Comparison of ENCODE assay signal across 9 cellular contexts in genomic region chr4:8315343-8316250, GRCh38. TPM values are rescaled to one million over a fixed set of nuclear protein-coding genes. Genes with fewer than 3 reads are reported as not detected.
DNase-seq lines count a peak whose midpoint lies in the region; ATAC-seq, FAIRE-seq and TF ChIP-seq lines count a peak whose summit lies in the region.
"Had no signal": no experiment of that assay in that cellular context is flagged by ENCODE, and none has a peak within 500 bp of the region (broad histone marks: within the 10 kb centered on the region; RNA-seq: fewer than 3 reads in every experiment).

No MANE protein-coding gene starts in this region.

- H3K4me2 ChIP-seq in DOHH2 (ENCODE audit: low read length) (peak overlapping the region; percentile 64), HepG2 (ENCODE audit: low read depth, low read length) (peak overlapping the region; percentile 57)

- TF ChIP-seq EP300 in HepG2 (IDR thresholded peaks at IDR 0.05; ENCODE audit: low read depth in 2 of 2, low read length in 2 of 2) (no peak), HepG2 (CRISPR knock-in tag; IDR thresholded peaks at IDR 0.05; ENCODE audit: borderline replicate concordance) (no peak)

- H3K36me3 ChIP-seq in DOHH2 (ENCODE audit: control insufficient read depth, low read length): no peaks in the 10 kb centered on the region
- H3K36me3 ChIP-seq in bronchial epithelial cell (ENCODE audit: control insufficient read depth, insufficient read depth, low read length): no peaks in the 10 kb centered on the region
- H3K36me3 ChIP-seq in HepG2 (replicated peaks in 1 of 2; ENCODE audit: control insufficient read depth in 1 of 2, insufficient read depth in 2 of 2, low read length in 2 of 2): no peaks in the 10 kb centered on the region

- no peak overlapping the region for H3K4me3 Mint-ChIP-seq in T-helper 17 cell
- H3K4me3 Mint-ChIP-seq: stimulated activated naive CD8-positive, alpha-beta T cell treated with anti-CD3 and anti-CD28 coated beads, Interleukin-15, Interleukin-2, amounts not matched to agents 100 ng/mL and 50 ng/mL, for 24 hours had no signal

- H3K27me3 Mint-ChIP-seq in T-helper 17 cell: peaks cover 20% of the 10 kb centered on the region

- H3K9ac ChIP-seq in HepG2 (ENCODE audit: insufficient read depth, low read depth, low read length): no peak overlapping the region

- H3K4me1 ChIP-seq in DOHH2 (ENCODE audit: control insufficient read depth, low read length) (peaks cover 38% of the 10 kb centered on the region), HepG2 (ENCODE audit: insufficient read depth, low read length) (peaks cover 17% of the 10 kb centered on the region)

- WGBS in HepG2 (ENCODE audit: low lambda C conversion rate): 0% methylated on average over 8 of the region's 21 CpGs

- H3K79me2 ChIP-seq in DOHH2 (ENCODE audit: control insufficient read depth, low read length) (no peaks in the 10 kb centered on the region), HepG2 (ENCODE audit: insufficient read depth, low read length) (no peaks in the 10 kb centered on the region)

- H3K4me3 ChIP-seq in DOHH2 (ENCODE audit: low read length): peak overlapping the region; percentile 7
- H3K4me3 ChIP-seq in bronchial epithelial cell (ENCODE audit: low read depth, low read length): no peak overlapping the region
- peak overlapping the region in 1 of 3 experiments; percentile 14; a peak in 1 of 6 replicates for H3K4me3 ChIP-seq in HepG2 (replicated peaks in 1 of 3; ENCODE audit: insufficient read depth in 1 of 3, low read depth in 2 of 3, low read length in 3 of 3)

- CTCF ChIA-PET in HepG2 (lab: Yijun Ruan, JAX; ENCODE audit: low intra/inter-chr PET ratio, low total read pairs): no interaction called here

- H3K27ac Mint-ChIP-seq in T-helper 17 cell: no peak overlapping the region
- H3K27ac Mint-ChIP-seq: stimulated activated naive CD8-positive, alpha-beta T cell treated with anti-CD3 and anti-CD28 coated beads, Interleukin-15, Interleukin-2, amounts not matched to agents 100 ng/mL and 50 ng/mL, for 24 hours had no signal

- H3K9me2 ChIP-seq in DOHH2 (replicated peaks; ENCODE audit: control insufficient read depth, low read length): no peaks in the 10 kb centered on the region

- H3F3A ChIP-seq in DOHH2 (ENCODE audit: control insufficient read depth, insufficient read depth): 0 out of 2 replicates have a peak, but pooled peaks cover 2% of the 10 kb centered on the region

- H3K9me3 ChIP-seq in DOHH2 (ENCODE audit: control insufficient read depth, insufficient read depth, low read length) (no peaks in the 10 kb centered on the region), HepG2 (ENCODE audit: low read length) (no peaks in the 10 kb centered on the region), T-helper 17 cell (ENCODE audit: control insufficient read depth, low read length, poor library complexity, severe bottlenecking) (no peaks in the 10 kb centered on the region)

- H3K27ac ChIP-seq in DOHH2 (ENCODE audit: low read depth, low read length) (no peak overlapping the region), HepG2 (ENCODE audit: extremely low read length, insufficient read depth, low read length) (no peak overlapping the region)

- BruUV-seq in HepG2 (replicated peaks; lab: Mats Ljungman, UMichigan): no TSS peak

- no peak overlapping the region for H2AFZ ChIP-seq in HepG2 (ENCODE audit: low read length)

- in situ Hi-C loops in HepG2 (cut with HindIII; ENCODE audit: extremely low pct_ligation_motif_present, low pct_unique_long_range_greater_than_20kb): no loop called here

- intact Hi-C loops in HepG2 (cut with micrococcal nuclease; ENCODE audit: unreplicated experiment): no loop called here

- TF ChIP-seq POLR2A in HepG2 (IDR thresholded peaks at IDR 0.05; ENCODE audit: insufficient read depth in 1 of 2, low read depth in 2 of 2, low read length in 2 of 2): no peak

- TF ChIP-seq CTCF in DOHH2 (IDR thresholded peaks at IDR 0.05; ENCODE audit: low read depth, low read length, poor library complexity, severe bottlenecking) (no peak), bronchial epithelial cell (IDR thresholded peaks at IDR 0.05; ENCODE audit: insufficient read depth, low read length, severe bottlenecking) (no peak), HepG2 (CRISPR knock-in tag; IDR thresholded peaks at IDR 0.05) (no peak)

- no peaks in the 10 kb centered on the region for H3K27me3 ChIP-seq in DOHH2 (ENCODE audit: control insufficient read depth, low read length)
- no peaks in the 10 kb centered on the region for H3K27me3 ChIP-seq in bronchial epithelial cell (ENCODE audit: control insufficient read depth, insufficient read depth, low read length)
- H3K27me3 ChIP-seq in HepG2 (ENCODE audit: control insufficient read depth in 1 of 2, insufficient read depth in 2 of 2, low read length in 2 of 2): peaks cover 1 to 45% of the 10 kb centered on the region in 2 experiments; a peak in 4 of 5 replicates

- H3K4me1 Mint-ChIP-seq in T-helper 17 cell: no peaks in the 10 kb centered on the region

- H3K36me3 Mint-ChIP-seq in T-helper 17 cell (ENCODE audit: low read depth): no peaks in the 10 kb centered on the region

- TF ChIP-seq RAD21 in HepG2 (CRISPR knock-in tag; IDR thresholded peaks at IDR 0.05): no peak

- POLR2A ChIA-PET in HepG2 (lab: Yijun Ruan, JAX): no interaction called here

- DNase-seq in NCI-H2081 (lab: John Stamatoyannopoulos, UW) (peak; percentile 81 to 85), bronchial epithelial cell (ENCODE audit: low read depth) (peak; percentile 76), HepG2 (ENCODE audit: low spot score) (peak; percentile 62), OCI-M1 (lab: John Stamatoyannopoulos, UW) (no peak), T-helper 17 cell (no peak)
- DNase-seq in stimulated activated naive CD4-positive, alpha-beta T cell (lab: John Stamatoyannopoulos, UW): no peak

- H4K20me1 ChIP-seq in DOHH2 (ENCODE audit: control insufficient read depth, insufficient read depth, low read depth, low read length) (no peaks in the 10 kb centered on the region), HepG2 (ENCODE audit: insufficient read depth, low read length) (no peaks in the 10 kb centered on the region)

- FAIRE-seq in bronchial epithelial cell (lab: Jason Lieb, UNC): peak; percentile 96
- no peak for FAIRE-seq in HepG2 (lab: Jason Lieb, UNC)

- ATAC-seq in HepG2: peak; percentile 79
- ATAC-seq in T-helper 17 cell: no peak
- no peak for ATAC-seq in HG02763 (IDR thresholded peaks at IDR 0.05; ENCODE audit: unreplicated experiment)

TF ChIP-seq in HepG2, 621 proteins besides CTCF, POLR2A, EP300 and RAD21 (continues in another document):
- no peak for TF ChIP-seq GZF1 (CRISPR knock-in tag; IDR thresholded peaks at IDR 0.05)
- TF ChIP-seq ZFY (CRISPR knock-in tag; IDR thresholded peaks at IDR 0.05): no peak
- TF ChIP-seq ZNF839 (CRISPR knock-in tag; IDR thresholded peaks at IDR 0.05; ENCODE audit: borderline replicate concordance): no peak
- TF ChIP-seq MZF1 (CRISPR knock-in tag; IDR thresholded peaks at IDR 0.05; ENCODE audit: borderline replicate concordance): no peak
- TF ChIP-seq ZNF543 (CRISPR knock-in tag; IDR thresholded peaks at IDR 0.05): no peak

RNA-seq across cellular contexts. Expression of gene HTRA3, which starts 46.0 kb away (rescaled TPM):
- total RNA-seq in bronchial epithelial cell (under 0.01 and 0.26 TPM in 2 replicates), HepG2 (2016; rRNA removed; fragmentation: Illumina TruSeq; extraction: Trizol) (not detected in 2 replicates), T-helper 17 cell (not detected)
- not detected in 2 replicates for total RNA-seq in HepG2 (2016; cell fraction: cytosol; rRNA removed; fragmentation: Illumina TruSeq; extraction: Trizol; ENCODE audit: low read depth)
- total RNA-seq in HepG2 (2016; cell fraction: insoluble cytoplasmic fraction; rRNA removed; fragmentation: Illumina TruSeq; extraction: Trizol): 0.04 TPM in 1 of 2 replicates, not detected in the other
- not detected in 2 replicates for total RNA-seq in HepG2 (2016; cell fraction: membrane; rRNA removed; fragmentation: Illumina TruSeq; extraction: Trizol)
- not detected in 2 replicates for total RNA-seq in HepG2 (2016; cell fraction: nucleus; rRNA removed; fragmentation: Illumina TruSeq; extraction: Trizol)
- polyA plus RNA-seq in HepG2 (2011; rRNA removed): 0.16 and 0.17 TPM in 2 replicates
- 0.12 and 0.31 TPM in 2 replicates for polyA plus RNA-seq in HepG2 (2011; cell fraction: cytosol; rRNA removed)
- polyA plus RNA-seq in HepG2 (2011; cell fraction: nucleus; rRNA removed): 0.12 and 0.19 TPM in 2 replicates
- not detected in 2 replicates for polyA plus RNA-seq in HepG2 (2012)
- 0.07 TPM in 1 of 2 replicates, not detected in the other for polyA plus RNA-seq in HepG2 (2016; cell fraction: cytosol; fragmentation: Illumina TruSeq; extraction: Trizol; ENCODE audit: low read depth)
- not detected in 2 replicates for polyA plus RNA-seq in HepG2 (2016; cell fraction: insoluble cytoplasmic fraction; fragmentation: Illumina TruSeq; extraction: Trizol; ENCODE audit: low read depth)
- polyA plus RNA-seq in HepG2 (2016; cell fraction: membrane; fragmentation: Illumina TruSeq; extraction: Trizol; ENCODE audit: low read depth): not detected in 2 replicates
- not detected in 2 replicates for polyA plus RNA-seq in HepG2 (2016; cell fraction: nucleus; fragmentation: Illumina TruSeq; extraction: Trizol; ENCODE audit: insufficient read depth, low read depth)
- polyA minus RNA-seq in HepG2 (2011; rRNA and poly(A)+ RNA removed; ENCODE audit: low replicate concordance): 0.18 and 0.47 TPM in 2 replicates
- polyA minus RNA-seq in HepG2 (2011; cell fraction: cytosol; rRNA and poly(A)+ RNA removed): not detected in 2 replicates
- polyA minus RNA-seq in HepG2 (2011; cell fraction: nucleus; rRNA and poly(A)+ RNA removed): not detected in 2 replicates

Comparison
In these comparisons a context has a peak if more than half of its experiments do, and no peak if none do; other contexts are left out.
1. DNase-seq: peak in NCI-H2081 (2 of 2), bronchial epithelial cell (single experiment) and HepG2 (single experiment); none in OCI-M1 (single experiment), T-helper 17 cell (0 of 3) and stimulated activated naive CD4-positive, alpha-beta T cell (0 of 6).